1 cellular context compared by ENCODE assay signal in genomic region chr21:41068411-41069304, GRCh38.
TF ChIP-seq lines count a peak whose summit lies in the region.

No MANE protein-coding gene starts in this region.

TF ChIP-seq in HepG2, 621 proteins besides CTCF, POLR2A, EP300 and RAD21 (continued from another document):
- TF ChIP-seq HNF1A (IDR thresholded peaks at IDR 0.05; ENCODE audit: low read depth) (no peak), HNF1A (CRISPR knock-in tag; IDR thresholded peaks at IDR 0.05; ENCODE audit: borderline replicate concordance) (no peak), MAZ (IDR thresholded peaks at IDR 0.05; ENCODE audit: borderline replicate concordance, low read depth, low read length) (peak; percentile 44; the same call in 1 of the 2 replicates), MAZ (CRISPR knock-in tag; IDR thresholded peaks at IDR 0.05; ENCODE audit: low read depth) (no peak), RFXAP (CRISPR knock-in tag; IDR thresholded peaks at IDR 0.05; ENCODE audit: borderline replicate concordance) (peak; percentile 35; the same call in 1 of the 2 replicates), XRCC5 (optimal IDR thresholded peaks at IDR 0.05; ENCODE audit: low read length) (peak; percentile 68), ZNF687 (CRISPR knock-in tag; IDR thresholded peaks at IDR 0.05) (peak; percentile 26; the same call in 1 of the 2 replicates), MEIS2 (CRISPR knock-in tag; IDR thresholded peaks at IDR 0.05) (no peak), ZNF205 (CRISPR knock-in tag; IDR thresholded peaks at IDR 0.05) (peak; percentile 78), SAFB2 (CRISPR knock-in tag; IDR thresholded peaks at IDR 0.05; ENCODE audit: borderline replicate concordance, low read depth) (no peak), TRAFD1 (CRISPR knock-in tag; IDR thresholded peaks at IDR 0.05; ENCODE audit: borderline replicate concordance) (no peak), SMC3 (IDR thresholded peaks at IDR 0.05; ENCODE audit: low read length) (peak; percentile 37; the same call in 1 of the 2 replicates), GABPB1 (CRISPR knock-in tag; IDR thresholded peaks at IDR 0.05) (peak; percentile 33; the same call in 1 of the 2 replicates), HNRNPLL (IDR thresholded peaks at IDR 0.05; ENCODE audit: low read depth, low read length, poor library complexity, severe bottlenecking) (peak; percentile 65), ZNF691 (CRISPR knock-in tag; IDR thresholded peaks at IDR 0.05; ENCODE audit: borderline replicate concordance, low read depth) (0 out of 2 replicates have a peak, but pooled peaks have one; percentile 31), RFX1 (IDR thresholded peaks at IDR 0.05) (no peak), ZNF160 (CRISPR knock-in tag; IDR thresholded peaks at IDR 0.05) (no peak)
